8 cellular contexts compared by ENCODE assay signal in genomic region chr5:95892784-95893354, GRCh38.
DNase-seq lines count a peak whose midpoint lies in the region; ATAC-seq and TF ChIP-seq lines count a peak whose summit lies in the region.

No MANE protein-coding gene starts in this region.

- H3K27me3 Mint-ChIP-seq in effector memory CD8-positive, alpha-beta T cell: no peaks in the 10 kb centered on the region
- no peaks in the 10 kb centered on the region for H3K27me3 Mint-ChIP-seq in neural crest cell (ENCODE audit: low read depth)

- no peaks in the 10 kb centered on the region for H3K9me3 Mint-ChIP-seq in effector memory CD8-positive, alpha-beta T cell
- no peaks in the 10 kb centered on the region for H3K9me3 Mint-ChIP-seq in neural crest cell

- TF ChIP-seq CTCF in RWPE1 (conservative IDR thresholded peaks at IDR 0.05; ENCODE audit: low read depth): peak; percentile 49
- peak; percentile 58 for TF ChIP-seq CTCF in neural crest cell (conservative IDR thresholded peaks at IDR 0.05)

- peaks cover 10% of the 10 kb centered on the region for H3K36me3 Mint-ChIP-seq in effector memory CD8-positive, alpha-beta T cell (ENCODE audit: insufficient read depth)
- no peaks in the 10 kb centered on the region for H3K36me3 Mint-ChIP-seq in neural crest cell (ENCODE audit: low read depth)

- CTCF ChIA-PET in RWPE1 (lab: Yijun Ruan, JAX): interaction anchor here (0.5 to 1.4 kb wide), 10 partner anchors 17 to 876 kb away, joined by 3 to 7 read pairs (median 4); no protein-coding TSS in a partner anchor

- peak; percentile 19 for DNase-seq in activated naive CD4-positive, alpha-beta T cell treated with Interleukin-2 at 50 U/mL for 16 hours
- no peak for DNase-seq in activated naive CD4-positive, alpha-beta T cell (lab: John Stamatoyannopoulos, UW)
- DNase-seq in RWPE1 (ENCODE audit: low spot score) (peak; percentile 60), neural crest cell (ENCODE audit: low read depth, low spot score) (no peak), mesenteric fat pad (ENCODE audit: low spot score) (no peak), NCI-H2196 (lab: John Stamatoyannopoulos, UW; ENCODE audit: unreplicated experiment) (no peak)
- DNase-seq in effector memory CD8-positive, alpha-beta T cell: peak in 1 of 3 experiments; percentile 9

- ATAC-seq in HG02798 (IDR thresholded peaks at IDR 0.05; ENCODE audit: poor library complexity, unreplicated experiment): peak; percentile 49
- ATAC-seq in effector memory CD8-positive, alpha-beta T cell (replicated peaks): peak; percentile 51

- no peak overlapping the region for H3K27ac Mint-ChIP-seq in effector memory CD8-positive, alpha-beta T cell
- H3K27ac Mint-ChIP-seq in neural crest cell (ENCODE audit: unreplicated experiment): no peak overlapping the region

- POLR2A ChIA-PET in RWPE1 (lab: Yijun Ruan, JAX; ENCODE audit: low non-redundant PET): no interaction called here

- no peak overlapping the region for H3K27ac ChIP-seq in RWPE1

- no peak overlapping the region for H3K4me3 Mint-ChIP-seq in effector memory CD8-positive, alpha-beta T cell
- no peak overlapping the region for H3K4me3 Mint-ChIP-seq in neural crest cell

- H3K4me1 Mint-ChIP-seq in effector memory CD8-positive, alpha-beta T cell (ENCODE audit: low read depth in 2 of 2): no peaks in the 10 kb centered on the region
- peaks cover 31% of the 10 kb centered on the region for H3K4me1 Mint-ChIP-seq in neural crest cell

Comparison
In these comparisons a context has a peak if more than half of its experiments do, and no peak if none do; other contexts are left out.
1. DNase-seq: peak in activated naive CD4-positive, alpha-beta T cell treated with Interleukin-2 at 50 U/mL for 16 hours (single experiment) and RWPE1 (single experiment); none in activated naive CD4-positive, alpha-beta T cell (0 of 4), neural crest cell (single experiment), mesenteric fat pad (single experiment) and NCI-H2196 (single experiment).